8 cellular contexts compared by ENCODE assay signal in the genomic region with DNA sequence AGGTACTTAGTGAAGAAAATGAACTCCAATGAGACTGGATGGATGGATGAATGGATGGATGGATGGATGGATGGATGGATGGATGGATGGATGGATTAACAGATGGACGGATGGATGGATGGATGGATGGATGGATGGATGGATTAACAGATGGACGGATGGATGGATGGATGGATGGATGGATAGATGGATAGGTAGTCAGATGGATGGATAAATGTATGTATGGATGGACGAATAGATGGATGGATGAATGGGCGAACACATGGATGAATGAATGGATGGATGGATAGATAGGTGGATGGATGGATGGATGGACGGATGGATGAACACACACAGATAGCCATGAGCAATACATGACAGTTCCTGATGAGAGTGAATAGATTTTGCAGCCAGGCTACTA.
A peak's percentile ranks its signal among the peaks of the same experiment; 100 is the strongest.
DNase-seq lines count a peak whose midpoint lies in the region; ATAC-seq, FAIRE-seq and TF ChIP-seq lines count a peak whose summit lies in the region.
"Not testable (repeated sequence)": the region's sequence is repeated elsewhere in the genome, so short reads cannot be mapped to it uniquely, and the experiment has no call there.

No MANE protein-coding gene starts in this region.

- H3K23me2 ChIP-seq in H9 (ENCODE audit: insufficient read length, low read depth, low read length, poor library complexity, severe bottlenecking); H1 (ENCODE audit: low read depth, low read length): not testable (repeated sequence)

- intact Hi-C loops in GM12878 (cut with micrococcal nuclease; ENCODE audit: unreplicated experiment); esophagus muscularis mucosa (cut with DNase I): not testable (repeated sequence)

- H3T11ph ChIP-seq in H9 (ENCODE audit: low read length), result not testable (repeated sequence)

- H3K79me1 ChIP-seq in H9 (ENCODE audit: insufficient read depth, low read depth, low read length, poor library complexity, severe bottlenecking); H1 (ENCODE audit: low read depth, low read length): not testable (repeated sequence)

- not testable (repeated sequence) for H3K14ac ChIP-seq in H9 (ENCODE audit: insufficient read depth, low read length); H1 (ENCODE audit: insufficient read length)

- H3K27me3 ChIP-seq in H9 (ENCODE audit: insufficient read depth, low read length); GM12878 (replicated peaks in 1 of 2; ENCODE audit: control insufficient read depth in 2 of 2, insufficient read depth in 2 of 2, low read length in 1 of 2); H1 (replicated peaks in 1 of 4; ENCODE audit: control insufficient read depth in 3 of 4, extremely low read depth in 1 of 4, insufficient read depth in 3 of 4, low read length in 3 of 4): not testable (repeated sequence)
- H3K27me3 ChIP-seq in esophagus muscularis mucosa, result peaks cover 0 to 40% (median 0%) of the 10 kb centered on the region in 4 donors

- 100% methylated on average over 1 of the region's 5 CpGs for WGBS in H9 (ENCODE audit: extremely low coverage, insufficient read length, low lambda C conversion rate)
- 9% methylated on average over 3 of the region's 5 CpGs for WGBS in GM12878 (ENCODE audit: insufficient coverage, insufficient replicate concordance, low lambda C conversion rate, missing lambda C conversion rate)
- 85% methylated on average over 5 of the region's 5 CpGs; no CpG with 5 or more reads in 1 of the 2 experiments for WGBS in H1 (ENCODE audit: extremely low coverage in 1 of 2, insufficient coverage in 1 of 2, insufficient read length in 1 of 2, insufficient replicate concordance in 2 of 2, low coverage in 1 of 2, low lambda C conversion rate in 2 of 2, missing lambda C conversion rate in 1 of 2), 2 experiments
- WGBS in esophagus muscularis mucosa, result 75% methylated on average over 5 of the region's 5 CpGs

- H2BK5ac ChIP-seq in H9 (ENCODE audit: insufficient read length, low read length); H1 (ENCODE audit: low read depth, low read length): not testable (repeated sequence)

- TF ChIP-seq CTCF in H9 (conservative IDR thresholded peaks at IDR 0.05); HEK293 (tag by site-specific recombination; IDR thresholded peaks at IDR 0.05); GM12878 (IDR thresholded peaks at IDR 0.05 in 2 of 3, conservative IDR thresholded peaks at IDR 0.05 in 1 of 3; ENCODE audit: control insufficient read depth in 2 of 3, extremely low read depth in 1 of 3, insufficient read depth in 1 of 3, low read depth in 3 of 3, low read length in 3 of 3); H1 (IDR thresholded peaks at IDR 0.05; ENCODE audit: control extremely low read depth in 1 of 3, insufficient read depth in 1 of 3, low read depth in 1 of 3, low read length in 3 of 3); esophagus muscularis mucosa (IDR thresholded peaks at IDR 0.05); mesothelial cell of epicardium (IDR thresholded peaks at IDR 0.05; ENCODE audit: unreplicated experiment); nephron (IDR thresholded peaks at IDR 0.05; ENCODE audit: unreplicated experiment in 3 of 3): not testable (repeated sequence)

- H3K36me3 ChIP-seq in HEK293 (ENCODE audit: control insufficient read depth in 2 of 2, insufficient read depth in 1 of 2, low read length in 2 of 2); SK-N-MC (ENCODE audit: insufficient read depth, low read length); GM12878 (ENCODE audit: control insufficient read depth in 2 of 2, insufficient read depth in 2 of 2, low read length in 1 of 2); H1 (ENCODE audit: control insufficient read depth in 2 of 4, insufficient read depth in 4 of 4, low read length in 3 of 4); esophagus muscularis mucosa: not testable (repeated sequence)

- CTCF ChIA-PET in HEK293 (lab: Yijun Ruan, JAX); GM12878 (lab: Yijun Ruan, JAX); H1 (lab: Charles Lee; ENCODE audit: partially characterized antibody): not testable (repeated sequence)

- in situ Hi-C loops in GM12878 (cut with MboI), result not testable (repeated sequence)

- TF ChIP-seq EP300 in GM12878 (IDR thresholded peaks at IDR 0.05; ENCODE audit: borderline replicate concordance in 1 of 2, control insufficient read depth in 1 of 2, low read depth in 2 of 2, low read length in 2 of 2); H1 (IDR thresholded peaks at IDR 0.05; ENCODE audit: borderline replicate concordance in 1 of 2, low read depth in 2 of 2, low read length in 2 of 2); esophagus muscularis mucosa (IDR thresholded peaks at IDR 0.05): not testable (repeated sequence)

- H4K91ac ChIP-seq in H9 (ENCODE audit: insufficient read length, low read depth, low read length); H1 (replicated peaks; ENCODE audit: insufficient read length, low read length): not testable (repeated sequence)

- not testable (repeated sequence) for H3K4me3 Mint-ChIP-seq in H9, mesothelial cell of epicardium, nephron

- H3K56ac ChIP-seq in H9 (ENCODE audit: insufficient read length, low read depth, low read length); H1 (replicated peaks; ENCODE audit: insufficient read length, low read depth, low read length): not testable (repeated sequence)

- H3K36me3 Mint-ChIP-seq in H9 (ENCODE audit: insufficient read depth in 1 of 3, low read depth in 3 of 3); mesothelial cell of epicardium; nephron (ENCODE audit: low read depth): not testable (repeated sequence)

- H3K4ac ChIP-seq in H9 (ENCODE audit: low read depth, low read length); H1 (replicated peaks; ENCODE audit: insufficient read length, low read depth, low read length): not testable (repeated sequence)

- not testable (repeated sequence) for H3K9me3 ChIP-seq in H9 (ENCODE audit: control insufficient read depth, low read depth, low read length); HEK293 (ENCODE audit: control insufficient read depth, insufficient read depth, low read depth, low read length); SK-N-MC (ENCODE audit: low read depth, low read length); GM12878 (replicated peaks; ENCODE audit: control insufficient read depth, insufficient read depth, low read length); H1 (ENCODE audit: insufficient read depth in 2 of 2, low read depth in 1 of 2, low read length in 1 of 2); esophagus muscularis mucosa

- not testable (repeated sequence) for H3K4me3 ChIP-seq in HEK293 (ENCODE audit: low read depth, low read length); SK-N-MC; GM12878; H1 (ENCODE audit: extremely low read depth in 1 of 4, insufficient read depth in 2 of 4, low read depth in 3 of 4, low read length in 4 of 4); esophagus muscularis mucosa

- not testable (repeated sequence) for H3K27ac ChIP-seq in H9 (ENCODE audit: insufficient read length, low read depth, low read length); HEK293 (ENCODE audit: extremely low read depth, low read depth, low read length); GM12878 (ENCODE audit: control insufficient read depth, insufficient read depth); H1 (ENCODE audit: low read depth, low read length); esophagus muscularis mucosa (replicated peaks in 1 of 4)
- H3K27ac ChIP-seq in SK-N-MC, result peak overlapping the region; percentile 95

- not testable (repeated sequence) for H3K4me2 ChIP-seq in H9 (ENCODE audit: insufficient read depth, insufficient read length, low read length); GM12878 (ENCODE audit: control insufficient read depth, insufficient read depth); H1 (ENCODE audit: insufficient read depth in 1 of 2, low read depth in 2 of 2, low read length in 2 of 2)

- SMC1A ChIA-PET in GM12878 (lab: Charles Lee; ENCODE audit: uncharacterized antibody, unreplicated experiment), result not testable (repeated sequence)

- H2BK120ac ChIP-seq in H9 (ENCODE audit: low read depth, low read length, poor library complexity, severe bottlenecking); H1 (replicated peaks; ENCODE audit: low read depth, low read length): not testable (repeated sequence)

- H2AK5ac ChIP-seq in H9 (ENCODE audit: insufficient read length, low read length), result peak overlapping the region; percentile 83
- H2AK5ac ChIP-seq in H1 (ENCODE audit: low read depth, low read length), result not testable (repeated sequence)

- peak; percentile 38 for FAIRE-seq in GM12878 (lab: Jason Lieb, UNC)
- not testable (repeated sequence) for FAIRE-seq in H1 (lab: Jason Lieb, UNC)

- not testable (repeated sequence) for H4K20me1 ChIP-seq in H9 (ENCODE audit: control insufficient read depth, insufficient read depth, insufficient read length); GM12878 (ENCODE audit: control insufficient read depth, insufficient read depth); H1 (replicated peaks in 1 of 2; ENCODE audit: control insufficient read depth in 1 of 2, insufficient read depth in 2 of 2, low read length in 2 of 2)

- not testable (repeated sequence) for ATAC-seq in GM12878

- H3K18ac ChIP-seq in H9 (ENCODE audit: insufficient read length, low read depth, low read length); H1 (ENCODE audit: extremely low read depth, low read length): not testable (repeated sequence)

- not testable (repeated sequence) for H3K79me2 ChIP-seq in H9 (ENCODE audit: insufficient read depth, low read length); GM12878 (ENCODE audit: control insufficient read depth, insufficient read depth, low read length); H1 (ENCODE audit: control insufficient read depth in 1 of 2, insufficient read depth in 2 of 2, low read length in 2 of 2)

- H3K27ac Mint-ChIP-seq in H9, result not testable (repeated sequence)
- H3K27ac Mint-ChIP-seq in mesothelial cell of epicardium (peak overlapping the region; percentile 77), nephron (peak overlapping the region; percentile 3 to 25 (median 11))

- not testable (repeated sequence) for H4K8ac ChIP-seq in H9 (replicated peaks; ENCODE audit: insufficient read length, low read depth, low read length); H1 (ENCODE audit: extremely low read depth, insufficient read depth, low read length)

- not testable (repeated sequence) for H3K9me3 Mint-ChIP-seq in H9, nephron
- H3K9me3 Mint-ChIP-seq in mesothelial cell of epicardium, result peaks cover 17% of the 10 kb centered on the region

- not testable (repeated sequence) for H2BK20ac ChIP-seq in H9 (ENCODE audit: low read depth, low read length, poor library complexity, severe bottlenecking)
- peak overlapping the region; percentile 53; the same call in 1 of the 2 replicates for H2BK20ac ChIP-seq in H1 (ENCODE audit: low read length)

- not testable (repeated sequence) for H2AFZ ChIP-seq in H9 (ENCODE audit: low read length); GM12878 (ENCODE audit: control insufficient read depth, low read depth, low read length); H1 (ENCODE audit: low read length)

- POLR2A ChIA-PET in HEK293 (lab: Yijun Ruan, JAX); GM12878 (lab: Charles Lee); H1 (lab: Charles Lee; ENCODE audit: partially characterized antibody): not testable (repeated sequence)

- DNase-seq in H9; SK-N-MC (ENCODE audit: low read depth, low spot score); GM12878 (ENCODE audit: low read depth, low spot score); H1 (ENCODE audit: low read depth in 1 of 2, low spot score in 2 of 2); mesothelial cell of epicardium (ENCODE audit: low spot score in 2 of 2, unreplicated experiment in 2 of 2): not testable (repeated sequence)
- peak; percentile 26 for DNase-seq in esophagus muscularis mucosa (ENCODE audit: extremely low spot score)

- not testable (repeated sequence) for H3K23ac ChIP-seq in H9 (ENCODE audit: insufficient read length, low read depth, low read length); H1 (ENCODE audit: insufficient read length)

- not testable (repeated sequence) for H4K5ac ChIP-seq in H9 (ENCODE audit: insufficient read length, low read depth, low read length); H1 (ENCODE audit: insufficient read length, low read depth, low read length)

- not testable (repeated sequence) for H2BK15ac ChIP-seq in H9 (ENCODE audit: low read depth, low read length); H1 (ENCODE audit: low read length)

- not testable (repeated sequence) for TF ChIP-seq RAD21 in GM12878 (IDR thresholded peaks at IDR 0.05; ENCODE audit: insufficient read depth, low read depth, low read length); H1 (IDR thresholded peaks at IDR 0.05 in 1 of 2, conservative IDR thresholded peaks at IDR 0.05 in 1 of 2; ENCODE audit: low read depth in 2 of 2, low read length in 2 of 2)

- not testable (repeated sequence) for H2BK12ac ChIP-seq in H9 (ENCODE audit: insufficient read length, low read depth, low read length); H1 (ENCODE audit: low read depth, low read length)

- H3K4me1 Mint-ChIP-seq in H9 (peaks cover 34 to 45% of the 10 kb centered on the region in 2 experiments), mesothelial cell of epicardium (peaks cover 74% of the 10 kb centered on the region), nephron (peaks cover 75% of the 10 kb centered on the region)

- not testable (repeated sequence) for BruUV-seq in GM12878 (replicated peaks; lab: Mats Ljungman, UMichigan)

- RAD21 ChIA-PET in GM12878 (lab: Charles Lee; ENCODE audit: unreplicated experiment), result not testable (repeated sequence)

- H3K4me1 ChIP-seq in H9 (ENCODE audit: insufficient read depth, low read length); HEK293 (ENCODE audit: control insufficient read depth, insufficient read depth, low read length); GM12878 (ENCODE audit: control insufficient read depth, insufficient read depth, low read length); H1 (replicated peaks in 1 of 4; ENCODE audit: control insufficient read depth in 3 of 4, insufficient read depth in 4 of 4, low read length in 3 of 4); esophagus muscularis mucosa: not testable (repeated sequence)

- not testable (repeated sequence) for H3K27me3 Mint-ChIP-seq in H9 (ENCODE audit: low read depth); mesothelial cell of epicardium (ENCODE audit: low read depth); nephron (ENCODE audit: low read depth)

- not testable (repeated sequence) for H3K9ac ChIP-seq in H9 (ENCODE audit: extremely low read depth, insufficient read length, low read length); SK-N-MC (ENCODE audit: insufficient read length); GM12878 (ENCODE audit: control insufficient read depth, insufficient read depth, low read length); H1 (replicated peaks in 1 of 4; ENCODE audit: extremely low read depth in 1 of 4, low read depth in 3 of 4, low read length in 3 of 4)

- TF ChIP-seq POLR2A in GM12878 (IDR thresholded peaks at IDR 0.05; ENCODE audit: low read depth, low read length); H1 (IDR thresholded peaks at IDR 0.05; ENCODE audit: control extremely low read depth in 1 of 2, low read depth in 2 of 2, low read length in 2 of 2); esophagus muscularis mucosa (IDR thresholded peaks at IDR 0.05; ENCODE audit: low read depth): not testable (repeated sequence)
